ENCODE assay signal across 17 cellular contexts in genomic region chr6:81838724-81839425, GRCh38.
DNase-seq lines count a peak whose midpoint lies in the region; ATAC-seq and TF ChIP-seq lines count a peak whose summit lies in the region.
"Had no signal": no experiment of that assay in that cellular context is flagged by ENCODE, and none has a peak within 500 bp of the region (broad histone marks: within the 10 kb centered on the region; RNA-seq: fewer than 3 reads in every experiment).

No MANE protein-coding gene starts in this region.

- H3K4me3 ChIP-seq in Caco-2 (ENCODE audit: low read depth, low read length) = no peak overlapping the region
- no peak overlapping the region for H3K4me3 ChIP-seq in liver (ENCODE audit: low read depth in 1 of 3, low read length in 3 of 3)
- H3K4me3 ChIP-seq: right lobe of liver had no signal

- no peak for DNase-seq in Caco-2
- peak; percentile 34 to 52 for DNase-seq in Kasumi-1 (lab: John Stamatoyannopoulos, UW)
- no peak for DNase-seq in WTC11 (ENCODE audit: low spot score)
- no peak for DNase-seq in activated CD4-positive, alpha-beta T cell treated with anti-CD3 and anti-CD28 coated beads, Interleukin-2, amount 50 U/mL, for 48 hours
- DNase-seq: activated CD4-positive, alpha-beta T cell treated with anti-CD3 and anti-CD28 coated beads for 4 hours; activated T-cell treated with anti-CD3 and anti-CD28 coated beads, Interleukin-2, amount 50 U/mL, for 48 hours; NK-92 treated with Interleukin-12 subunit alpha and Interleukin-12 subunit beta, amount 100 ng/mL, for 24 hours; right lobe of liver; SHP77 treated with DMSO at 0.1 percent for 48 hours had no signal

- H3K27ac Mint-ChIP-seq in Caco-2 (ENCODE audit: unreplicated experiment) = peak overlapping the region; percentile 67
- H3K27ac Mint-ChIP-seq in WTC11 = no peak overlapping the region
- H3K27ac Mint-ChIP-seq: activated naive CD8-positive, alpha-beta T cell had no signal

- intact Hi-C loops in Caco-2 (cut with micrococcal nuclease; ENCODE audit: unreplicated experiment) = loop anchor here (1.0 to 2.0 kb wide), 4 partner anchors 8 to 99 kb away; partner anchors contain the start of gene TENT5A

- no peaks in the 10 kb centered on the region for H3K27me3 ChIP-seq in Caco-2 (replicated peaks; ENCODE audit: control insufficient read depth, insufficient read depth, low read length)
- no peaks in the 10 kb centered on the region for H3K27me3 ChIP-seq in liver (ENCODE audit: control insufficient read depth in 4 of 4, insufficient read depth in 4 of 4, low read length in 3 of 4)
- H3K27me3 ChIP-seq: neutrophil, right lobe of liver had no signal

- CTCF ChIA-PET in Caco-2 (lab: Charles Lee) = interaction anchor here (0.9 kb wide), 1 partner anchor 10 kb away, joined by 3 read pairs; no protein-coding TSS in a partner anchor
- CTCF ChIA-PET in WTC11 (lab: Charles Lee) = no interaction called here

- peaks cover 6% of the 10 kb centered on the region for H3K36me3 Mint-ChIP-seq in Caco-2 (ENCODE audit: insufficient read depth, unreplicated experiment)
- H3K36me3 Mint-ChIP-seq in WTC11 = no peaks in the 10 kb centered on the region
- H3K36me3 Mint-ChIP-seq: activated naive CD8-positive, alpha-beta T cell had no signal

- no peak overlapping the region for H3K9ac ChIP-seq in liver (ENCODE audit: low read depth in 1 of 2, low read length in 2 of 2)
- H3K9ac ChIP-seq: KMS-11 had no signal

- H3K9me3 Mint-ChIP-seq in Caco-2 (ENCODE audit: unreplicated experiment) (peaks cover 15% of the 10 kb centered on the region), WTC11 (peaks cover 10% of the 10 kb centered on the region)

- H3K4me1 Mint-ChIP-seq in Caco-2 (ENCODE audit: low read depth, unreplicated experiment) (peaks cover 38% of the 10 kb centered on the region), WTC11 (no peaks in the 10 kb centered on the region)

- 81% methylated on average over 1 of the region's 1 CpG for WGBS in liver

- POLR2A ChIA-PET in Caco-2 (lab: Charles Lee) = interaction anchor here (1.5 kb wide), 1 partner anchor 86 kb away, joined by 10 read pairs; the partner anchor contains the start of gene TENT5A
- POLR2A ChIA-PET in WTC11 (lab: Charles Lee) = interaction anchor here (0.7 kb wide), 1 partner anchor 9 kb away, joined by 6 read pairs; no protein-coding TSS in a partner anchor

- ATAC-seq in WTC11 = peak; percentile 24; the same call in 1 of the 2 replicates
- ATAC-seq in GM19463 (IDR thresholded peaks at IDR 0.05; ENCODE audit: unreplicated experiment) = no peak
- no peak for ATAC-seq in HG03196 (IDR thresholded peaks at IDR 0.05; ENCODE audit: unreplicated experiment)
- ATAC-seq in GM19035 (IDR thresholded peaks at IDR 0.05; ENCODE audit: unreplicated experiment) = no peak
- ATAC-seq: esophagus mucosa had no signal

- H3K27me3 Mint-ChIP-seq in Caco-2 (ENCODE audit: insufficient read depth, unreplicated experiment) (no peaks in the 10 kb centered on the region), WTC11 (ENCODE audit: low read depth) (no peaks in the 10 kb centered on the region)
- H3K27me3 Mint-ChIP-seq: activated naive CD8-positive, alpha-beta T cell had no signal

- peaks cover 36% of the 10 kb centered on the region for H3K4me1 ChIP-seq in Caco-2
- H3K4me1 ChIP-seq in liver (ENCODE audit: control insufficient read depth in 4 of 4, insufficient read depth in 4 of 4, low read length in 3 of 4) = no peaks in the 10 kb centered on the region

- H3K4me3 Mint-ChIP-seq in Caco-2 (ENCODE audit: unreplicated experiment) (no peak overlapping the region), WTC11 (no peak overlapping the region)
- H3K4me3 Mint-ChIP-seq: activated naive CD8-positive, alpha-beta T cell had no signal

- TF ChIP-seq RAD21 in liver (IDR thresholded peaks at IDR 0.05) = peak; percentile 25 to 50

- H3K27ac ChIP-seq in liver (ENCODE audit: low read depth in 1 of 2, low read length in 2 of 2) = no peak overlapping the region
- H3K27ac ChIP-seq: KMS-11, neutrophil, right lobe of liver had no signal

- H3K9me3 ChIP-seq in Caco-2 (no peaks in the 10 kb centered on the region), liver (ENCODE audit: control insufficient read depth in 4 of 4, low read length in 3 of 4) (no peaks in the 10 kb centered on the region)
- H3K9me3 ChIP-seq: neutrophil had no signal

- TF ChIP-seq CTCF in Caco-2 (IDR thresholded peaks at IDR 0.05; ENCODE audit: insufficient read depth in 1 of 2, low read depth in 1 of 2, low read length in 1 of 2, severe bottlenecking in 1 of 2, unreplicated experiment in 1 of 2) = no peak
- no peak for TF ChIP-seq CTCF in WTC11 (IDR thresholded peaks at IDR 0.05)
- no peak for TF ChIP-seq CTCF in liver (IDR thresholded peaks at IDR 0.05; ENCODE audit: low read depth, low read length, missing input control)

- no TSS peak for BruUV-seq in Caco-2 (replicated peaks; lab: Mats Ljungman, UMichigan)

- H3K36me3 ChIP-seq in Caco-2 (ENCODE audit: control insufficient read depth, insufficient read depth, low read length) (no peaks in the 10 kb centered on the region), liver (ENCODE audit: control insufficient read depth in 4 of 4, insufficient read depth in 3 of 4, low read depth in 1 of 4, low read length in 3 of 4) (no peaks in the 10 kb centered on the region)
- H3K36me3 ChIP-seq: neutrophil, right lobe of liver had no signal

TF ChIP-seq in WTC11, 78 proteins besides CTCF, POLR2A, EP300 and RAD21:
- no peak for TF ChIP-seq MLX (CRISPR knock-in tag; IDR thresholded peaks at IDR 0.05)
- TF ChIP-seq ZNF512 (CRISPR knock-in tag; IDR thresholded peaks at IDR 0.05; ENCODE audit: borderline replicate concordance) = peak; percentile 89; the same call in 1 of the 2 replicates
TF ChIP-seq in WTC11: peak in this region for 1.

TF ChIP-seq in liver, 16 proteins besides CTCF, POLR2A, EP300 and RAD21:
- TF ChIP-seq ATF3 (IDR thresholded peaks at IDR 0.05) (no peak), SP1 (IDR thresholded peaks at IDR 0.05) (no peak), JUND (IDR thresholded peaks at IDR 0.05) (no peak), FOXA1 (IDR thresholded peaks at IDR 0.05) (no peak), GABPA (IDR thresholded peaks at IDR 0.05 in 1 of 2, conservative IDR thresholded peaks at IDR 0.05 in 1 of 2) (no peak), RXRA (IDR thresholded peaks at IDR 0.05) (no peak), FOXA2 (IDR thresholded peaks at IDR 0.05) (no peak), TAF1 (conservative IDR thresholded peaks at IDR 0.05) (no peak)

Comparison
In these comparisons a context has a peak if more than half of its experiments do, and no peak if none do; other contexts are left out.
1. DNase-seq: peak in Kasumi-1 (2 of 2); none in Caco-2 (0 of 2), WTC11 (single experiment) and activated CD4-positive, alpha-beta T cell treated with anti-CD3 and anti-CD28 coated beads, Interleukin-2, amount 50 U/mL, for 48 hours (0 of 2).